ENCODE assay signal across 18 cellular contexts in genomic region chr1:231720652-231721325, GRCh38.
"Had no signal": no experiment of that assay in that cellular context is flagged by ENCODE, and none has a peak within 500 bp of the region (broad histone marks: within the 10 kb centered on the region; RNA-seq: fewer than 3 reads in every experiment).

No MANE protein-coding gene starts in this region.

- H3K4me3 ChIP-seq: breast epithelium, gastrocnemius medialis, heart right ventricle, lower lobe of right lung, skin epidermis, transverse colon had no signal

- H3K36me3 ChIP-seq: breast epithelium, gastrocnemius medialis, heart right ventricle, lower lobe of right lung, transverse colon had no signal

- DNase-seq: activated CD4-positive, alpha-beta T cell treated with anti-CD3 and anti-CD28 coated beads, Interleukin-2, amount 50 U/mL, for 4 hours; activated naive CD4-positive, alpha-beta T cell treated with anti-CD3 and anti-CD28 coated beads for 36 hours; activated naive CD8-positive, alpha-beta T cell treated with anti-CD3 and anti-CD28 coated beads, Interleukin-2, amount 50 U/mL, for 24 hours; aorta; effector memory CD8-positive, alpha-beta T cell; gastrocnemius medialis; heart right ventricle; left colon; lower lobe of right lung; nephron progenitor cell; occipital lobe; right cardiac atrium; stimulated activated CD4-positive, alpha-beta T cell treated with anti-CD3 and anti-CD28 coated beads, Interleukin-4, amount 100 ng/mL, for 24 hours; stimulated activated naive CD8-positive, alpha-beta T cell treated with anti-CD3 and anti-CD28 coated beads, Interleukin-15, Interleukin-2, amounts not matched to agents 100 U/mL and 50 U/mL, for 24 hours; transverse colon had no signal

- H3K27ac ChIP-seq: breast epithelium, gastrocnemius medialis, heart right ventricle, lower lobe of right lung, skin epidermis, transverse colon had no signal

- H3K9me3 ChIP-seq: breast epithelium, gastrocnemius medialis, heart right ventricle, lower lobe of right lung, transverse colon had no signal

- H3K27me3 ChIP-seq: breast epithelium, heart right ventricle, transverse colon had no signal

- H3K4me1 ChIP-seq: breast epithelium, gastrocnemius medialis, lower lobe of right lung, transverse colon had no signal

- FAIRE-seq: TTC549 had no signal
